12 cellular contexts compared by ENCODE assay signal in genomic region chr11:82631722-82632630, GRCh38.
DNase-seq lines count a peak whose midpoint lies in the region; ATAC-seq, FAIRE-seq and TF ChIP-seq lines count a peak whose summit lies in the region.
"Had no signal": no experiment of that assay in that cellular context is flagged by ENCODE, and none has a peak within 500 bp of the region (broad histone marks: within the 10 kb centered on the region; RNA-seq: fewer than 3 reads in every experiment).

No MANE protein-coding gene starts in this region.

- H3K4me1 Mint-ChIP-seq in activated T-cell treated with anti-CD3 and anti-CD28 coated beads, Interleukin-2, amount 50 U/mL, for 72 hours (ENCODE audit: low read depth), result no peaks in the 10 kb centered on the region
- peaks cover 2% of the 10 kb centered on the region for H3K4me1 Mint-ChIP-seq in activated T-cell treated with anti-CD3 and anti-CD28 coated beads, Interleukin-2, amount 50 U/mL, for 24 hours (ENCODE audit: low read depth)

- intact Hi-C loops in esophagus muscularis mucosa (cut with DNase I), result no loop called here

- no peak for TF ChIP-seq EP300 in esophagus muscularis mucosa (IDR thresholded peaks at IDR 0.05)

- H3K27me3 ChIP-seq in esophagus muscularis mucosa, result no peaks in the 10 kb centered on the region
- H3K27me3 ChIP-seq: tibial artery had no signal

- H3K36me3 ChIP-seq in esophagus muscularis mucosa, result no peaks in the 10 kb centered on the region
- H3K36me3 ChIP-seq: tibial artery had no signal

- no peak for TF ChIP-seq POLR2A in esophagus muscularis mucosa (IDR thresholded peaks at IDR 0.05; ENCODE audit: low read depth)

- no peak overlapping the region for H3K27ac Mint-ChIP-seq in activated T-cell treated with anti-CD3 and anti-CD28 coated beads, Interleukin-2, amount 50 U/mL, for 72 hours
- H3K27ac Mint-ChIP-seq in activated T-cell treated with anti-CD3 and anti-CD28 coated beads, Interleukin-2, amount 50 U/mL, for 24 hours, result no peak overlapping the region

- no peak for TF ChIP-seq CTCF in esophagus muscularis mucosa (IDR thresholded peaks at IDR 0.05)

- H3K4me3 Mint-ChIP-seq in activated T-cell treated with anti-CD3 and anti-CD28 coated beads, Interleukin-2, amount 50 U/mL, for 72 hours, result no peak overlapping the region
- no peak overlapping the region for H3K4me3 Mint-ChIP-seq in activated T-cell treated with anti-CD3 and anti-CD28 coated beads, Interleukin-2, amount 50 U/mL, for 24 hours

- DNase-seq in activated T-cell treated with anti-CD3 and anti-CD28 coated beads, Interleukin-2, amount 50 U/mL, for 72 hours, result no peak
- no peak for DNase-seq in activated T-cell treated with anti-CD3 and anti-CD28 coated beads, Interleukin-2, amount 50 U/mL, for 24 hours
- DNase-seq in MV-4-11 (lab: John Stamatoyannopoulos, UW) (peak; percentile 28), urothelium cell line (ENCODE audit: low spot score) (peak; percentile 12), caudate nucleus (lab: John Stamatoyannopoulos, UW) (no peak), medulla oblongata (ENCODE audit: extremely low spot score) (no peak), esophagus muscularis mucosa (ENCODE audit: extremely low spot score) (no peak)
- DNase-seq: activated T-cell treated with anti-CD3 and anti-CD28 coated beads, Interleukin-2, amount 50 U/mL, for 48 hours; effector memory CD4-positive, alpha-beta T cell; left ventricle myocardium superior; tibial artery had no signal

- peaks cover 8% of the 10 kb centered on the region for H3K27me3 Mint-ChIP-seq in activated T-cell treated with anti-CD3 and anti-CD28 coated beads, Interleukin-2, amount 50 U/mL, for 72 hours (ENCODE audit: low read depth)
- H3K27me3 Mint-ChIP-seq in activated T-cell treated with anti-CD3 and anti-CD28 coated beads, Interleukin-2, amount 50 U/mL, for 24 hours, result peaks cover 2% of the 10 kb centered on the region

- FAIRE-seq in urothelium cell line (lab: Jason Lieb, UNC), result no peak

- 24% methylated on average over 4 of the region's 4 CpGs for WGBS in esophagus muscularis mucosa

- H3K9me3 Mint-ChIP-seq in activated T-cell treated with anti-CD3 and anti-CD28 coated beads, Interleukin-2, amount 50 U/mL, for 72 hours, result peaks cover 4% of the 10 kb centered on the region in 2 donors
- peaks cover 8% of the 10 kb centered on the region for H3K9me3 Mint-ChIP-seq in activated T-cell treated with anti-CD3 and anti-CD28 coated beads, Interleukin-2, amount 50 U/mL, for 24 hours

- peak; percentile 27 to 49 for ATAC-seq in activated T-cell treated with anti-CD3 and anti-CD28 coated beads, Interleukin-2, amount 50 U/mL, for 72 hours (replicated peaks in 1 of 2)
- peak; percentile 87 for ATAC-seq in HG02852 (IDR thresholded peaks at IDR 0.05; ENCODE audit: unreplicated experiment)
- ATAC-seq: left ventricle myocardium superior had no signal

- H3K9me3 ChIP-seq in esophagus muscularis mucosa, result peaks cover 0 to 4% (median 0%) of the 10 kb centered on the region in 4 donors
- H3K9me3 ChIP-seq: tibial artery had no signal

- no peak overlapping the region for H3K4me3 ChIP-seq in esophagus muscularis mucosa
- H3K4me3 ChIP-seq: tibial artery had no signal

- no peak overlapping the region for H3K27ac ChIP-seq in caudate nucleus (ENCODE audit: low read depth, low read length)
- no peak overlapping the region for H3K27ac ChIP-seq in esophagus muscularis mucosa (replicated peaks in 1 of 4)
- H3K27ac ChIP-seq: tibial artery had no signal

- no peaks in the 10 kb centered on the region for H3K36me3 Mint-ChIP-seq in activated T-cell treated with anti-CD3 and anti-CD28 coated beads, Interleukin-2, amount 50 U/mL, for 72 hours (ENCODE audit: insufficient read depth in 2 of 2)
- no peaks in the 10 kb centered on the region for H3K36me3 Mint-ChIP-seq in activated T-cell treated with anti-CD3 and anti-CD28 coated beads, Interleukin-2, amount 50 U/mL, for 24 hours (ENCODE audit: low read depth)

- peaks cover 0 to 8% (median 0%) of the 10 kb centered on the region in 4 donors for H3K4me1 ChIP-seq in esophagus muscularis mucosa
- H3K4me1 ChIP-seq: tibial artery had no signal

Comparison
In these comparisons a context has a peak if more than half of its experiments do, and no peak if none do; other contexts are left out.
1. DNase-seq: peak in MV-4-11 (single experiment) and urothelium cell line (single experiment); none in activated T-cell treated with anti-CD3 and anti-CD28 coated beads, Interleukin-2, amount 50 U/mL, for 72 hours (0 of 2), activated T-cell treated with anti-CD3 and anti-CD28 coated beads, Interleukin-2, amount 50 U/mL, for 24 hours (single experiment), caudate nucleus (0 of 61), medulla oblongata (single experiment) and esophagus muscularis mucosa (single experiment).